ENCODE assay signal across 24 cellular contexts in the genomic region with DNA sequence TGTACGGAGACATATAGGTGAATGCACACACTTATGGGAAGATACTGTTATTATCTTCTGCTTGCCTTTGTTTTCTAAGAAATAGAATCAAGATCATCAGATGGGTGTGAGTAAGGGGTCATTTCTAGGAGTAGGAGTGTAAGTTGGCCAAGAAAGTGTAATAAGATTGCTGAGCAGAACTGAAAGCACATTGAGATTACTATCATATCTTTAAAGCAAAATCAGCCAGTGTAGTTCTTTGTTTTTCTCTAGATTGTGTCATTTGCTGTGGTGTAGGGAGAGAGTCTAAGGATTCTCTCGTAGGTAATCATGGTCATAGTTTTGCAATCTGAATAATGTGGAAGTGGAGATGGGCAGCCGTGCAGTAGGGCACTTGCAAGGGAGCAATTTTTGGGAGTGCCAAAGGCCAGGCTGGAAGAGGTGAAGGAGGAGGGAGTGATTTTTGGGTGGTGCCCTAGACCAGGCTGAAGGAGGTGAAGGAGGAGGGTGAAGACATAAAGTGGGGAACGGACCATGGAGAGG.
"Had no signal": no experiment of that assay in that cellular context is flagged by ENCODE, and none has a peak within 500 bp of the region (broad histone marks: within the 10 kb centered on the region; RNA-seq: fewer than 3 reads in every experiment).

No MANE protein-coding gene starts in this region.

- H3K4me3 Mint-ChIP-seq: memory B cell; natural killer cell; neural crest cell; stimulated activated naive CD8-positive, alpha-beta T cell treated with anti-CD3 and anti-CD28 coated beads, Interleukin-15, amount 100 ng/mL, for 72 hours had no signal

- ATAC-seq: heart right ventricle; left lobe of liver; stimulated activated naive CD8-positive, alpha-beta T cell treated with anti-CD3 and anti-CD28 coated beads, Interleukin-15, amount 100 ng/mL, for 72 hours had no signal

- H3K27ac ChIP-seq: coronary artery, esophagus squamous epithelium, heart right ventricle, prostate gland, right atrium auricular region, suprapubic skin had no signal

- DNase-seq: dermis blood vessel endothelial cell; effector memory CD4-positive, alpha-beta T cell; erythroblast; esophagus squamous epithelium; foreskin melanocyte; glutamatergic neuron; heart right ventricle; hippocampal formation; kidney; natural killer cell; stimulated activated CD4-positive, alpha-beta T cell treated with anti-CD3 and anti-CD28 coated beads, Interleukin-12 subunit alpha, Interleukin-12 subunit beta, amount 100 ng/mL, for 4 hours; stimulated activated CD4-positive, alpha-beta T cell treated with anti-CD3 and anti-CD28 coated beads, Interleukin-1b, Interleukin-23, amount 100 ng/mL, for 48 hours; stimulated activated CD4-positive, alpha-beta T cell treated with anti-CD3 and anti-CD28 coated beads, Interleukin-4, amount 100 ng/mL, for 1 hour; stimulated activated CD8-positive, alpha-beta memory T cell treated with anti-CD3 and anti-CD28 coated beads, Interleukin-4, amount 100 ng/mL, for 48 hours; stimulated activated naive CD4-positive, alpha-beta T cell; stimulated activated naive CD8-positive, alpha-beta T cell treated with anti-CD3 and anti-CD28 coated beads, Interleukin-15, amount 100 ng/mL, for 72 hours; trophoblast cell had no signal

- H3K4me1 Mint-ChIP-seq: memory B cell; natural killer cell; neural crest cell; stimulated activated naive CD8-positive, alpha-beta T cell treated with anti-CD3 and anti-CD28 coated beads, Interleukin-15, amount 100 ng/mL, for 72 hours had no signal

- H3K36me3 Mint-ChIP-seq: memory B cell, natural killer cell had no signal

- H3K9me3 Mint-ChIP-seq: memory B cell; natural killer cell; neural crest cell; stimulated activated naive CD8-positive, alpha-beta T cell treated with anti-CD3 and anti-CD28 coated beads, Interleukin-15, amount 100 ng/mL, for 72 hours had no signal

- H3K9me3 ChIP-seq: esophagus squamous epithelium, heart right ventricle, prostate gland, right atrium auricular region, suprapubic skin had no signal

- H3K36me3 ChIP-seq: esophagus squamous epithelium, heart right ventricle, prostate gland, right atrium auricular region, suprapubic skin had no signal

- H3K27ac Mint-ChIP-seq: memory B cell; natural killer cell; stimulated activated naive CD8-positive, alpha-beta T cell treated with anti-CD3 and anti-CD28 coated beads, Interleukin-15, amount 100 ng/mL, for 72 hours had no signal
